1 cellular context compared by ENCODE assay signal in the genomic region with DNA sequence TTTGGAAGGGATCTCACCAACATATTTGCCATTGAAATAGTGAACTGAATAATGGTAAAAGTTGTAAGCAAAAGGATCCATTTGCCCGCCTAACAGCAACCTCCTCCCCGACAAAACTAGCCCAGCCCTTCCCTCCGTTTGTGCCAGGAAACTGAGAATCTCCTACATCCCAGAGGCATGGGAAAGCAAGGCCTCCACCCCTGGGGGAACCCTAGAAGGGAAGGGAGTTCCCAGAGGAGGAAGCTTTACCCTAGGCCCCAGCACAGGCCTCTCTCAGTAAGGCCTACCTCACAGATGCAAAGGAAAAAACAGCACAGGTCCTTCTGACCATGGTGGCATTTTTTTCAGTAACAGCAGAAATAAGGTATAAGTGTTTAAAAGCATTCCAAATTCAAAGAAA.
TF ChIP-seq lines count a peak whose summit lies in the region.

No MANE protein-coding gene starts in this region.

TF ChIP-seq in HepG2, 621 proteins besides CTCF, POLR2A, EP300 and RAD21 (continued from another document):
- TF ChIP-seq, protein P1, sequence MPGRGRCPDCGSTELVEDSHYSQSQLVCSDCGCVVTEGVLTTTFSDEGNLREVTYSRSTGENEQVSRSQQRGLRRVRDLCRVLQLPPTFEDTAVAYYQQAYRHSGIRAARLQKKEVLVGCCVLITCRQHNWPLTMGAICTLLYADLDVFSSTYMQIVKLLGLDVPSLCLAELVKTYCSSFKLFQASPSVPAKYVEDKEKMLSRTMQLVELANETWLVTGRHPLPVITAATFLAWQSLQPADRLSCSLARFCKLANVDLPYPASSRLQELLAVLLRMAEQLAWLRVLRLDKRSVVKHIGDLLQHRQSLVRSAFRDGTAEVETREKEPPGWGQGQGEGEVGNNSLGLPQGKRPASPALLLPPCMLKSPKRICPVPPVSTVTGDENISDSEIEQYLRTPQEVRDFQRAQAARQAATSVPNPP (CRISPR knock-in tag; IDR thresholded peaks at IDR 0.05) = no peak
- TF ChIP-seq, protein P2, sequence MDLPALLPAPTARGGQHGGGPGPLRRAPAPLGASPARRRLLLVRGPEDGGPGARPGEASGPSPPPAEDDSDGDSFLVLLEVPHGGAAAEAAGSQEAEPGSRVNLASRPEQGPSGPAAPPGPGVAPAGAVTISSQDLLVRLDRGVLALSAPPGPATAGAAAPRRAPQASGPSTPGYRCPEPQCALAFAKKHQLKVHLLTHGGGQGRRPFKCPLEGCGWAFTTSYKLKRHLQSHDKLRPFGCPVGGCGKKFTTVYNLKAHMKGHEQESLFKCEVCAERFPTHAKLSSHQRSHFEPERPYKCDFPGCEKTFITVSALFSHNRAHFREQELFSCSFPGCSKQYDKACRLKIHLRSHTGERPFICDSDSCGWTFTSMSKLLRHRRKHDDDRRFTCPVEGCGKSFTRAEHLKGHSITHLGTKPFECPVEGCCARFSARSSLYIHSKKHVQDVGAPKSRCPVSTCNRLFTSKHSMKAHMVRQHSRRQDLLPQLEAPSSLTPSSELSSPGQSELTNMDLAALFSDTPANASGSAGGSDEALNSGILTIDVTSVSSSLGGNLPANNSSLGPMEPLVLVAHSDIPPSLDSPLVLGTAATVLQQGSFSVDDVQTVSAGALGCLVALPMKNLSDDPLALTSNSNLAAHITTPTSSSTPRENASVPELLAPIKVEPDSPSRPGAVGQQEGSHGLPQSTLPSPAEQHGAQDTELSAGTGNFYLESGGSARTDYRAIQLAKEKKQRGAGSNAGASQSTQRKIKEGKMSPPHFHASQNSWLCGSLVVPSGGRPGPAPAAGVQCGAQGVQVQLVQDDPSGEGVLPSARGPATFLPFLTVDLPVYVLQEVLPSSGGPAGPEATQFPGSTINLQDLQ (CRISPR knock-in tag; IDR thresholded peaks at IDR 0.05) = no peak
- TF ChIP-seq, protein P3, sequence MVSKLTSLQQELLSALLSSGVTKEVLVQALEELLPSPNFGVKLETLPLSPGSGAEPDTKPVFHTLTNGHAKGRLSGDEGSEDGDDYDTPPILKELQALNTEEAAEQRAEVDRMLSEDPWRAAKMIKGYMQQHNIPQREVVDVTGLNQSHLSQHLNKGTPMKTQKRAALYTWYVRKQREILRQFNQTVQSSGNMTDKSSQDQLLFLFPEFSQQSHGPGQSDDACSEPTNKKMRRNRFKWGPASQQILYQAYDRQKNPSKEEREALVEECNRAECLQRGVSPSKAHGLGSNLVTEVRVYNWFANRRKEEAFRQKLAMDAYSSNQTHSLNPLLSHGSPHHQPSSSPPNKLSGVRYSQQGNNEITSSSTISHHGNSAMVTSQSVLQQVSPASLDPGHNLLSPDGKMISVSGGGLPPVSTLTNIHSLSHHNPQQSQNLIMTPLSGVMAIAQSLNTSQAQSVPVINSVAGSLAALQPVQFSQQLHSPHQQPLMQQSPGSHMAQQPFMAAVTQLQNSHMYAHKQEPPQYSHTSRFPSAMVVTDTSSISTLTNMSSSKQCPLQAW (CRISPR knock-in tag; IDR thresholded peaks at IDR 0.05) = no peak
- no peak for TF ChIP-seq ZFP36L1 (CRISPR knock-in tag; IDR thresholded peaks at IDR 0.05)
- TF ChIP-seq, protein P4, sequence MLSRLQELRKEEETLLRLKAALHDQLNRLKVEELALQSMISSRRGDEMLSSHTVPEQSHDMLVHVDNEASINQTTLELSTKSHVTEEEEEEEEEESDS (CRISPR knock-in tag; IDR thresholded peaks at IDR 0.05; ENCODE audit: borderline replicate concordance) = no peak
- TF ChIP-seq, protein P5, sequence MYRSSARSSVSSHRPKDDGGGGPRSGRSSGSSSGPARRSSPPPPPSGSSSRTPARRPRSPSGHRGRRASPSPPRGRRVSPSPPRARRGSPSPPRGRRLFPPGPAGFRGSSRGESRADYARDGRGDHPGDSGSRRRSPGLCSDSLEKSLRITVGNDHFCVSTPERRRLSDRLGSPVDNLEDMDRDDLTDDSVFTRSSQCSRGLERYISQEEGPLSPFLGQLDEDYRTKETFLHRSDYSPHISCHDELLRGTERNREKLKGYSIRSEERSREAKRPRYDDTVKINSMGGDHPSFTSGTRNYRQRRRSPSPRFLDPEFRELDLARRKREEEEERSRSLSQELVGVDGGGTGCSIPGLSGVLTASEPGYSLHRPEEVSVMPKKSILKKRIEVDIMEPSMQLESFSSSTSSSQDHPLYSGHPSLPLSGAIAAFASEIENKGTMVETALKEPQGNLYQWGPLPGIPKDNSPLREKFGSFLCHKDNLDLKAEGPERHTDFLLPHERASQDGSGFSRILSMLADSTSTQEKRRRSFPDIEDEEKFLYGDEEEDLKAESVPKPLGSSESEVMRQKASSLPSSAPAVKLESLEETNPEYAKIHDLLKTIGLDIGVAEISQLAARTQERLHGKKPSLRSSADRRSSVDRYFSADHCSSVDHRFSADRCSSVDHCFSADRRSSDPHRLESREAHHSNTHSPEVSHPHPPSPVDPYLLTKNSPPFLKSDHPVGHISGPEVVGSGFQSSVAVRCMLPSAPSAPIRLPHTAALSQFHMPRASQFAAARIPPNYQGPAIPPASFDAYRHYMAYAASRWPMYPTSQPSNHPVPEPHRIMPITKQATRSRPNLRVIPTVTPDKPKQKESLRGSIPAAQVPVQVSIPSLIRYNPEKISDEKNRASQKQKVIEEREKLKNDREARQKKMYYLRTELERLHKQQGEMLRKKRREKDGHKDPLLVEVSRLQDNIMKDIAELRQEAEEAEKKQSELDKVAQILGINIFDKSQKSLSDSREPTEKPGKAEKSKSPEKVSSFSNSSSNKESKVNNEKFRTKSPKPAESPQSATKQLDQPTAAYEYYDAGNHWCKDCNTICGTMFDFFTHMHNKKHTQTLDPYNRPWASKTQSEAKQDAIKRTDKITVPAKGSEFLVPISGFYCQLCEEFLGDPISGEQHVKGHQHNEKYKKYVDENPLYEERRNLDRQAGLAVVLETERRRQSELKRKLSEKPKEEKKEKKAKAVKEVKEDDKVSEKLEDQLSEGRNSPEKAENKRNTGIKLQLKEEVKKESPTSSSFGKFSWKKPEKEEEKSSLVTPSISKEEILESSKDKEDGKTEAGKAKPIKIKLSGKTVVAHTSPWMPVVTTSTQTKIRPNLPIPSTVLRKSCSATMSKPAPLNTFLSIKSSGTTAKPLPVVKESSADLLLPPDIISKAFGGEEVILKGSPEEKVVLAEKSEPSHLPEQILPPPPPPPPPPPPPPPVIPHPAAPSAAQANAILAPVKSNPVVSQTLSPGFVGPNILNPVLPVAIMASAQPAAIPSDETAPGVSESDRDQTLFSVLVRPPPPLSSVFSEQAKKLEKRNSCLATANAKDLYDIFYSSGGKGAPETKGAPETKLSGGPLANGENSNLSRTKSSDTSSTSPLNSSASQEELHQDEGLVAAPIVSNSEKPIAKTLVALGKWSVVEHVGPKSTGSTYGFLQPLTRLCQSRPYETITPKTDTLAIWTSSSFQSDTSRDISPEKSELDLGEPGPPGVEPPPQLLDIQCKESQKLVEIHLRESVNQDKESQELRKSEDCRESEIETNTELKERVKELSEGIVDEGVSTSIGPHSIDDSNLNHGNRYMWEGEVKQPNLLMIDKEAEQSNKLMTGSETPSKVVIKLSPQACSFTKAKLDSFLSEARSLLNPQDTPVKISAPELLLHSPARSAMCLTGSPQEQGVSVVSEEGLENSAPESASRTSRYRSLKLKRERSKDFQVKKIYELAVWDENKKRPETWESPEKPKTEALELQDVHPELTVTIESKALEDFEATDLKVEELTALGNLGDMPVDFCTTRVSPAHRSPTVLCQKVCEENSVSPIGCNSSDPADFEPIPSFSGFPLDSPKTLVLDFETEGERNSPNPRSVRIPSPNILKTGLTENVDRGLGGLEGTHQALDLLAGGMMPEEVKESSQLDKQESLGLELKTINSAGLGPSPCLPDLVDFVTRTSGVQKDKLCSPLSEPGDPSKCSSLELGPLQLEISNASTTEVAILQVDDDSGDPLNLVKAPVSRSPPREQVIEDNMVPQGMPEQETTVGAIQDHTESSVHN (CRISPR knock-in tag; IDR thresholded peaks at IDR 0.05) = no peak
- TF ChIP-seq, protein P6, sequence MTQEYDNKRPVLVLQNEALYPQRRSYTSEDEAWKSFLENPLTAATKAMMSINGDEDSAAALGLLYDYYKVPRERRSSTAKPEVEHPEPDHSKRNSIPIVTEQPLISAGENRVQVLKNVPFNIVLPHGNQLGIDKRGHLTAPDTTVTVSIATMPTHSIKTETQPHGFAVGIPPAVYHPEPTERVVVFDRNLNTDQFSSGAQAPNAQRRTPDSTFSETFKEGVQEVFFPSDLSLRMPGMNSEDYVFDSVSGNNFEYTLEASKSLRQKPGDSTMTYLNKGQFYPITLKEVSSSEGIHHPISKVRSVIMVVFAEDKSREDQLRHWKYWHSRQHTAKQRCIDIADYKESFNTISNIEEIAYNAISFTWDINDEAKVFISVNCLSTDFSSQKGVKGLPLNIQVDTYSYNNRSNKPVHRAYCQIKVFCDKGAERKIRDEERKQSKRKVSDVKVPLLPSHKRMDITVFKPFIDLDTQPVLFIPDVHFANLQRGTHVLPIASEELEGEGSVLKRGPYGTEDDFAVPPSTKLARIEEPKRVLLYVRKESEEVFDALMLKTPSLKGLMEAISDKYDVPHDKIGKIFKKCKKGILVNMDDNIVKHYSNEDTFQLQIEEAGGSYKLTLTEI (CRISPR knock-in tag; conservative IDR thresholded peaks at IDR 0.05) = no peak
- no peak for TF ChIP-seq ZFP41 (CRISPR knock-in tag; IDR thresholded peaks at IDR 0.05; ENCODE audit: borderline replicate concordance)
- no peak for TF ChIP-seq POLR2AphosphoS5 (IDR thresholded peaks at IDR 0.05; ENCODE audit: low read depth, low read length)
- TF ChIP-seq, protein P7, sequence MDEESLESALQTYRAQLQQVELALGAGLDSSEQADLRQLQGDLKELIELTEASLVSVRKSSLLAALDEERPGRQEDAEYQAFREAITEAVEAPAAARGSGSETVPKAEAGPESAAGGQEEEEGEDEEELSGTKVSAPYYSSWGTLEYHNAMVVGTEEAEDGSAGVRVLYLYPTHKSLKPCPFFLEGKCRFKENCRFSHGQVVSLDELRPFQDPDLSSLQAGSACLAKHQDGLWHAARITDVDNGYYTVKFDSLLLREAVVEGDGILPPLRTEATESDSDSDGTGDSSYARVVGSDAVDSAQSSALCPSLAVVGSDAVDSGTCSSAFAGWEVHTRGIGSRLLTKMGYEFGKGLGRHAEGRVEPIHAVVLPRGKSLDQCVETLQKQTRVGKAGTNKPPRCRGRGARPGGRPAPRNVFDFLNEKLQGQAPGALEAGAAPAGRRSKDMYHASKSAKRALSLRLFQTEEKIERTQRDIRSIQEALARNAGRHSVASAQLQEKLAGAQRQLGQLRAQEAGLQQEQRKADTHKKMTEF (CRISPR knock-in tag; IDR thresholded peaks at IDR 0.05) = no peak
- no peak for TF ChIP-seq ETV5 (CRISPR knock-in tag; IDR thresholded peaks at IDR 0.05; ENCODE audit: borderline replicate concordance)
TF ChIP-seq in HepG2: peak in this region for 0.
